Comparison of ENCODE assay signal across 1 cellular context in the genomic region with DNA sequence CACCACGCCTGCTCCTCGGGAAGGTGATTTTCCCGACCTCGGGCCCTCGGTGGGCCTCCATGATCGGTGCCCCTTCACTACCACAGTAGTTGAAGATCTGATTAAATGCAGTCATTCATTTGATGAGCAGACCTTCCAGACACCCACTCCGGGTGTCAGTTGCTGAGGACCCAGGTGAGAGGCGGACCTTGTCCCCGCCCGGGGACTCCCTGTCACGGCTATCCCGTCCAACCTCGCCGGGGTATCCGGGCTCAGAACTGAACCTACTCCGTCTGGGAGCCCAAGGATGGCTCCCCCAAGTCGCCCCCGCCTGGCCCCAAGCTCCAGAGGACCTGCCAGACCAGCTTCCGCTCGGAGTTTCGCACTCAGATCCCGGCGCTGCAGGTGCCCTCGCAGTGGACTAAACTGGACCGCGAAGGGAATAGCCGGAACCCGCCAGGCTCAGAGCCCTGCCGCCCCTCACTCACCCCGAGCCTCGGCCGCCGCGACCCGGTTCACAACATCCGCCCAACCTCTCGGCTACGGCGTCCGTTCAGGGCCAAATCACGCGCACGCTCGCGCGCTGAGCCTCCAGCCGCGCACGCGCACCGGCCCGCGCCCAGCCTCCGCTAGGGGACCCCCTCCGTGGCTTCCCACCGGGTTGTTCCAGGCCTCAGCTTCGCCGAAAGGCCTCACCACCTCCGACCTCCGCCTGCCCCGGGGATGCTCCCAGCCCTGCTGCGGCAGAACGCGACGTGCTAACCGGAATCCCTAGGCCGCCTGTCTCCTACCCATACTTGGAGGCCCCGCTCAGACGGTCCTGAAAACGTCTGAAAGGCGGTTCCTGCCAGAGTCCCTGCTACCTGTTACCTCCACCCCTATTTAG.
TF ChIP-seq lines count a peak whose summit lies in the region.

No MANE protein-coding gene starts in this region.

TF ChIP-seq in GM12878, 131 proteins besides CTCF, POLR2A, EP300 and RAD21 (continued from another document):
- TF ChIP-seq, protein P1, sequence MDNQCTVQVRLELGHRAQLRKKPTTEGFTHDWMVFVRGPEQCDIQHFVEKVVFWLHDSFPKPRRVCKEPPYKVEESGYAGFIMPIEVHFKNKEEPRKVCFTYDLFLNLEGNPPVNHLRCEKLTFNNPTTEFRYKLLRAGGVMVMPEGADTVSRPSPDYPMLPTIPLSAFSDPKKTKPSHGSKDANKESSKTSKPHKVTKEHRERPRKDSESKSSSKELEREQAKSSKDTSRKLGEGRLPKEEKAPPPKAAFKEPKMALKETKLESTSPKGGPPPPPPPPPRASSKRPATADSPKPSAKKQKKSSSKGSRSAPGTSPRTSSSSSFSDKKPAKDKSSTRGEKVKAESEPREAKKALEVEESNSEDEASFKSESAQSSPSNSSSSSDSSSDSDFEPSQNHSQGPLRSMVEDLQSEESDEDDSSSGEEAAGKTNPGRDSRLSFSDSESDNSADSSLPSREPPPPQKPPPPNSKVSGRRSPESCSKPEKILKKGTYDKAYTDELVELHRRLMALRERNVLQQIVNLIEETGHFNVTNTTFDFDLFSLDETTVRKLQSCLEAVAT (IDR thresholded peaks at IDR 0.05) = no peak
- no peak for TF ChIP-seq BMI1 (IDR thresholded peaks at IDR 0.05; ENCODE audit: borderline replicate concordance)
- TF ChIP-seq ASH2L (IDR thresholded peaks at IDR 0.05; ENCODE audit: borderline replicate concordance, low read depth) = peak; percentile 100
- TF ChIP-seq, protein P2, sequence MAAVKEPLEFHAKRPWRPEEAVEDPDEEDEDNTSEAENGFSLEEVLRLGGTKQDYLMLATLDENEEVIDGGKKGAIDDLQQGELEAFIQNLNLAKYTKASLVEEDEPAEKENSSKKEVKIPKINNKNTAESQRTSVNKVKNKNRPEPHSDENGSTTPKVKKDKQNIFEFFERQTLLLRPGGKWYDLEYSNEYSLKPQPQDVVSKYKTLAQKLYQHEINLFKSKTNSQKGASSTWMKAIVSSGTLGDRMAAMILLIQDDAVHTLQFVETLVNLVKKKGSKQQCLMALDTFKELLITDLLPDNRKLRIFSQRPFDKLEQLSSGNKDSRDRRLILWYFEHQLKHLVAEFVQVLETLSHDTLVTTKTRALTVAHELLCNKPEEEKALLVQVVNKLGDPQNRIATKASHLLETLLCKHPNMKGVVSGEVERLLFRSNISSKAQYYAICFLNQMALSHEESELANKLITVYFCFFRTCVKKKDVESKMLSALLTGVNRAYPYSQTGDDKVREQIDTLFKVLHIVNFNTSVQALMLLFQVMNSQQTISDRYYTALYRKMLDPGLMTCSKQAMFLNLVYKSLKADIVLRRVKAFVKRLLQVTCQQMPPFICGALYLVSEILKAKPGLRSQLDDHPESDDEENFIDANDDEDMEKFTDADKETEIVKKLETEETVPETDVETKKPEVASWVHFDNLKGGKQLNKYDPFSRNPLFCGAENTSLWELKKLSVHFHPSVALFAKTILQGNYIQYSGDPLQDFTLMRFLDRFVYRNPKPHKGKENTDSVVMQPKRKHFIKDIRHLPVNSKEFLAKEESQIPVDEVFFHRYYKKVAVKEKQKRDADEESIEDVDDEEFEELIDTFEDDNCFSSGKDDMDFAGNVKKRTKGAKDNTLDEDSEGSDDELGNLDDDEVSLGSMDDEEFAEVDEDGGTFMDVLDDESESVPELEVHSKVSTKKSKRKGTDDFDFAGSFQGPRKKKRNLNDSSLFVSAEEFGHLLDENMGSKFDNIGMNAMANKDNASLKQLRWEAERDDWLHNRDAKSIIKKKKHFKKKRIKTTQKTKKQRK (IDR thresholded peaks at IDR 0.05; ENCODE audit: low read depth, low read length) = no peak; the same call in 1 of the 2 replicates
- TF ChIP-seq JUND (IDR thresholded peaks at IDR 0.05; ENCODE audit: low read depth, low read length) = peak; percentile 64; the same call in 1 of the 2 replicates
- TF ChIP-seq ZNF207 (IDR thresholded peaks at IDR 0.05; ENCODE audit: borderline replicate concordance) = peak; percentile 92
- TF ChIP-seq WRNIP1 (IDR thresholded peaks at IDR 0.05; ENCODE audit: borderline replicate concordance, low read depth, low read length) = no peak
- peak; percentile 84; the same call in 1 of the 2 replicates for TF ChIP-seq DPF2 (IDR thresholded peaks at IDR 0.05)
- TF ChIP-seq NR2F1 (conservative IDR thresholded peaks at IDR 0.05) = peak; percentile 85; the same call in 1 of the 2 replicates
- 0 out of 2 replicates have a peak, but pooled peaks have one; percentile 51 for TF ChIP-seq MYB (IDR thresholded peaks at IDR 0.05; ENCODE audit: borderline replicate concordance, low read depth, low read length)
- TF ChIP-seq, protein P3, sequence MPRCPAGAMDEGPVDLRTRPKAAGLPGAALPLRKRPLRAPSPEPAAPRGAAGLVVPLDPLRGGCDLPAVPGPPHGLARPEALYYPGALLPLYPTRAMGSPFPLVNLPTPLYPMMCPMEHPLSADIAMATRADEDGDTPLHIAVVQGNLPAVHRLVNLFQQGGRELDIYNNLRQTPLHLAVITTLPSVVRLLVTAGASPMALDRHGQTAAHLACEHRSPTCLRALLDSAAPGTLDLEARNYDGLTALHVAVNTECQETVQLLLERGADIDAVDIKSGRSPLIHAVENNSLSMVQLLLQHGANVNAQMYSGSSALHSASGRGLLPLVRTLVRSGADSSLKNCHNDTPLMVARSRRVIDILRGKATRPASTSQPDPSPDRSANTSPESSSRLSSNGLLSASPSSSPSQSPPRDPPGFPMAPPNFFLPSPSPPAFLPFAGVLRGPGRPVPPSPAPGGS (IDR thresholded peaks at IDR 0.05; ENCODE audit: borderline replicate concordance, insufficient read depth, low read depth, low read length, poor library complexity, severe bottlenecking) = no peak
- TF ChIP-seq ESRRA (IDR thresholded peaks at IDR 0.05; ENCODE audit: low read length) = peak; percentile 75
- TF ChIP-seq, protein P4, sequence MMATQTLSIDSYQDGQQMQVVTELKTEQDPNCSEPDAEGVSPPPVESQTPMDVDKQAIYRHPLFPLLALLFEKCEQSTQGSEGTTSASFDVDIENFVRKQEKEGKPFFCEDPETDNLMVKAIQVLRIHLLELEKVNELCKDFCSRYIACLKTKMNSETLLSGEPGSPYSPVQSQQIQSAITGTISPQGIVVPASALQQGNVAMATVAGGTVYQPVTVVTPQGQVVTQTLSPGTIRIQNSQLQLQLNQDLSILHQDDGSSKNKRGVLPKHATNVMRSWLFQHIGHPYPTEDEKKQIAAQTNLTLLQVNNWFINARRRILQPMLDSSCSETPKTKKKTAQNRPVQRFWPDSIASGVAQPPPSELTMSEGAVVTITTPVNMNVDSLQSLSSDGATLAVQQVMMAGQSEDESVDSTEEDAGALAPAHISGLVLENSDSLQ (IDR thresholded peaks at IDR 0.05) = no peak
- TF ChIP-seq, protein P5, sequence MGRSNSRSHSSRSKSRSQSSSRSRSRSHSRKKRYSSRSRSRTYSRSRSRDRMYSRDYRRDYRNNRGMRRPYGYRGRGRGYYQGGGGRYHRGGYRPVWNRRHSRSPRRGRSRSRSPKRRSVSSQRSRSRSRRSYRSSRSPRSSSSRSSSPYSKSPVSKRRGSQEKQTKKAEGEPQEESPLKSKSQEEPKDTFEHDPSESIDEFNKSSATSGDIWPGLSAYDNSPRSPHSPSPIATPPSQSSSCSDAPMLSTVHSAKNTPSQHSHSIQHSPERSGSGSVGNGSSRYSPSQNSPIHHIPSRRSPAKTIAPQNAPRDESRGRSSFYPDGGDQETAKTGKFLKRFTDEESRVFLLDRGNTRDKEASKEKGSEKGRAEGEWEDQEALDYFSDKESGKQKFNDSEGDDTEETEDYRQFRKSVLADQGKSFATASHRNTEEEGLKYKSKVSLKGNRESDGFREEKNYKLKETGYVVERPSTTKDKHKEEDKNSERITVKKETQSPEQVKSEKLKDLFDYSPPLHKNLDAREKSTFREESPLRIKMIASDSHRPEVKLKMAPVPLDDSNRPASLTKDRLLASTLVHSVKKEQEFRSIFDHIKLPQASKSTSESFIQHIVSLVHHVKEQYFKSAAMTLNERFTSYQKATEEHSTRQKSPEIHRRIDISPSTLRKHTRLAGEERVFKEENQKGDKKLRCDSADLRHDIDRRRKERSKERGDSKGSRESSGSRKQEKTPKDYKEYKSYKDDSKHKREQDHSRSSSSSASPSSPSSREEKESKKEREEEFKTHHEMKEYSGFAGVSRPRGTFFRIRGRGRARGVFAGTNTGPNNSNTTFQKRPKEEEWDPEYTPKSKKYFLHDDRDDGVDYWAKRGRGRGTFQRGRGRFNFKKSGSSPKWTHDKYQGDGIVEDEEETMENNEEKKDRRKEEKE (IDR thresholded peaks at IDR 0.05) = no peak
- TF ChIP-seq RAD51 (IDR thresholded peaks at IDR 0.05) = no peak
- TF ChIP-seq, protein P6, sequence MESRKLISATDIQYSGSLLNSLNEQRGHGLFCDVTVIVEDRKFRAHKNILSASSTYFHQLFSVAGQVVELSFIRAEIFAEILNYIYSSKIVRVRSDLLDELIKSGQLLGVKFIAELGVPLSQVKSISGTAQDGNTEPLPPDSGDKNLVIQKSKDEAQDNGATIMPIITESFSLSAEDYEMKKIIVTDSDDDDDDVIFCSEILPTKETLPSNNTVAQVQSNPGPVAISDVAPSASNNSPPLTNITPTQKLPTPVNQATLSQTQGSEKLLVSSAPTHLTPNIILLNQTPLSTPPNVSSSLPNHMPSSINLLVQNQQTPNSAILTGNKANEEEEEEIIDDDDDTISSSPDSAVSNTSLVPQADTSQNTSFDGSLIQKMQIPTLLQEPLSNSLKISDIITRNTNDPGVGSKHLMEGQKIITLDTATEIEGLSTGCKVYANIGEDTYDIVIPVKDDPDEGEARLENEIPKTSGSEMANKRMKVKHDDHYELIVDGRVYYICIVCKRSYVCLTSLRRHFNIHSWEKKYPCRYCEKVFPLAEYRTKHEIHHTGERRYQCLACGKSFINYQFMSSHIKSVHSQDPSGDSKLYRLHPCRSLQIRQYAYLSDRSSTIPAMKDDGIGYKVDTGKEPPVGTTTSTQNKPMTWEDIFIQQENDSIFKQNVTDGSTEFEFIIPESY (IDR thresholded peaks at IDR 0.05) = 0 out of 2 replicates have a peak, but pooled peaks have one; percentile 25
- peak; percentile 72 for TF ChIP-seq ZNF24 (IDR thresholded peaks at IDR 0.05)
- TF ChIP-seq RUNX3 (IDR thresholded peaks at IDR 0.05; ENCODE audit: low read length) = peak; percentile 59
- TF ChIP-seq RFX5 (IDR thresholded peaks at IDR 0.05; ENCODE audit: low read depth, low read length) = peak; percentile 57; the same call in 1 of the 2 replicates
- 0 out of 2 replicates have a peak, but pooled peaks have one; percentile 53 for TF ChIP-seq MEF2A (IDR thresholded peaks at IDR 0.05; ENCODE audit: insufficient read depth, low read depth, low read length)
- TF ChIP-seq KDM1A (IDR thresholded peaks at IDR 0.05; ENCODE audit: borderline replicate concordance) = no peak
